Comparison of ENCODE assay signal across 1 cellular context in the genomic region with DNA sequence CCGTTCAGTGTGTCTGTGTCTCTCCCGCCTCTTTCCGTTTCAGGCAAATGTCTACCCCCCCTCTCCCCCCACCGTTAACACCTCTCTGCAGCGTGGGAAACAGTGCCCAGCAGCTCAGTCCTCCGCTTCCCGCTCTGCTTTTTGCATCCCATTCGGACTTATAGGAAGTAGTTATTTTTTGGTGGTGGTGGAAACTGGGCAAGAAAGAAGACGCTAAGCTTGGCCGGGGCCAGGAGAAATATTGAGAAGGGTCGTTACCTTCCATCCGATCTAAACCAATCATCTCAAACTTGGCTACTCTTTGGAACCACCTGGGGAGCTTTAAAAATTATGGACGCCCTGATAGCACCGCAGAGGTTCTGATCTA.
TF ChIP-seq lines count a peak whose summit lies in the region.

No MANE protein-coding gene starts in this region.

TF ChIP-seq in HepG2, 621 proteins besides CTCF, POLR2A, EP300 and RAD21 (continued from another document):
- TF ChIP-seq, protein P1, sequence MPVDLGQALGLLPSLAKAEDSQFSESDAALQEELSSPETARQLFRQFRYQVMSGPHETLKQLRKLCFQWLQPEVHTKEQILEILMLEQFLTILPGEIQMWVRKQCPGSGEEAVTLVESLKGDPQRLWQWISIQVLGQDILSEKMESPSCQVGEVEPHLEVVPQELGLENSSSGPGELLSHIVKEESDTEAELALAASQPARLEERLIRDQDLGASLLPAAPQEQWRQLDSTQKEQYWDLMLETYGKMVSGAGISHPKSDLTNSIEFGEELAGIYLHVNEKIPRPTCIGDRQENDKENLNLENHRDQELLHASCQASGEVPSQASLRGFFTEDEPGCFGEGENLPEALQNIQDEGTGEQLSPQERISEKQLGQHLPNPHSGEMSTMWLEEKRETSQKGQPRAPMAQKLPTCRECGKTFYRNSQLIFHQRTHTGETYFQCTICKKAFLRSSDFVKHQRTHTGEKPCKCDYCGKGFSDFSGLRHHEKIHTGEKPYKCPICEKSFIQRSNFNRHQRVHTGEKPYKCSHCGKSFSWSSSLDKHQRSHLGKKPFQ (CRISPR knock-in tag; IDR thresholded peaks at IDR 0.05; ENCODE audit: insufficient replicate concordance), result no peak
- TF ChIP-seq ESRRA (CRISPR knock-in tag; IDR thresholded peaks at IDR 0.05; ENCODE audit: low read depth), result no peak
- TF ChIP-seq, protein P2, sequence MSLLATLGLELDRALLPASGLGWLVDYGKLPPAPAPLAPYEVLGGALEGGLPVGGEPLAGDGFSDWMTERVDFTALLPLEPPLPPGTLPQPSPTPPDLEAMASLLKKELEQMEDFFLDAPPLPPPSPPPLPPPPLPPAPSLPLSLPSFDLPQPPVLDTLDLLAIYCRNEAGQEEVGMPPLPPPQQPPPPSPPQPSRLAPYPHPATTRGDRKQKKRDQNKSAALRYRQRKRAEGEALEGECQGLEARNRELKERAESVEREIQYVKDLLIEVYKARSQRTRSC (CRISPR knock-in tag; IDR thresholded peaks at IDR 0.05; ENCODE audit: low read depth), result no peak
- TF ChIP-seq, protein P3, sequence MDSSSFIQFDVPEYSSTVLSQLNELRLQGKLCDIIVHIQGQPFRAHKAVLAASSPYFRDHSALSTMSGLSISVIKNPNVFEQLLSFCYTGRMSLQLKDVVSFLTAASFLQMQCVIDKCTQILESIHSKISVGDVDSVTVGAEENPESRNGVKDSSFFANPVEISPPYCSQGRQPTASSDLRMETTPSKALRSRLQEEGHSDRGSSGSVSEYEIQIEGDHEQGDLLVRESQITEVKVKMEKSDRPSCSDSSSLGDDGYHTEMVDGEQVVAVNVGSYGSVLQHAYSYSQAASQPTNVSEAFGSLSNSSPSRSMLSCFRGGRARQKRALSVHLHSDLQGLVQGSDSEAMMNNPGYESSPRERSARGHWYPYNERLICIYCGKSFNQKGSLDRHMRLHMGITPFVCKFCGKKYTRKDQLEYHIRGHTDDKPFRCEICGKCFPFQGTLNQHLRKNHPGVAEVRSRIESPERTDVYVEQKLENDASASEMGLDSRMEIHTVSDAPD (CRISPR knock-in tag; IDR thresholded peaks at IDR 0.05), result no peak
- TF ChIP-seq, protein P4, sequence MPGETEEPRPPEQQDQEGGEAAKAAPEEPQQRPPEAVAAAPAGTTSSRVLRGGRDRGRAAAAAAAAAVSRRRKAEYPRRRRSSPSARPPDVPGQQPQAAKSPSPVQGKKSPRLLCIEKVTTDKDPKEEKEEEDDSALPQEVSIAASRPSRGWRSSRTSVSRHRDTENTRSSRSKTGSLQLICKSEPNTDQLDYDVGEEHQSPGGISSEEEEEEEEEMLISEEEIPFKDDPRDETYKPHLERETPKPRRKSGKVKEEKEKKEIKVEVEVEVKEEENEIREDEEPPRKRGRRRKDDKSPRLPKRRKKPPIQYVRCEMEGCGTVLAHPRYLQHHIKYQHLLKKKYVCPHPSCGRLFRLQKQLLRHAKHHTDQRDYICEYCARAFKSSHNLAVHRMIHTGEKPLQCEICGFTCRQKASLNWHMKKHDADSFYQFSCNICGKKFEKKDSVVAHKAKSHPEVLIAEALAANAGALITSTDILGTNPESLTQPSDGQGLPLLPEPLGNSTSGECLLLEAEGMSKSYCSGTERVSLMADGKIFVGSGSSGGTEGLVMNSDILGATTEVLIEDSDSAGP (CRISPR knock-in tag; IDR thresholded peaks at IDR 0.05; ENCODE audit: borderline replicate concordance), result peak; percentile 13; the same call in 1 of the 2 replicates
- TF ChIP-seq, protein P5, sequence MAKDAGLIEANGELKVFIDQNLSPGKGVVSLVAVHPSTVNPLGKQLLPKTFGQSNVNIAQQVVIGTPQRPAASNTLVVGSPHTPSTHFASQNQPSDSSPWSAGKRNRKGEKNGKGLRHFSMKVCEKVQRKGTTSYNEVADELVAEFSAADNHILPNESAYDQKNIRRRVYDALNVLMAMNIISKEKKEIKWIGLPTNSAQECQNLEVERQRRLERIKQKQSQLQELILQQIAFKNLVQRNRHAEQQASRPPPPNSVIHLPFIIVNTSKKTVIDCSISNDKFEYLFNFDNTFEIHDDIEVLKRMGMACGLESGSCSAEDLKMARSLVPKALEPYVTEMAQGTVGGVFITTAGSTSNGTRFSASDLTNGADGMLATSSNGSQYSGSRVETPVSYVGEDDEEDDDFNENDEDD (CRISPR knock-in tag; IDR thresholded peaks at IDR 0.05; ENCODE audit: borderline replicate concordance), result no peak
